ENCODE assay signal across 9 cellular contexts in genomic region chr7:65239707-65240352, GRCh38.
DNase-seq lines count a peak whose midpoint lies in the region; ATAC-seq and TF ChIP-seq lines count a peak whose summit lies in the region.
"Had no signal": no experiment of that assay in that cellular context is flagged by ENCODE, and none has a peak within 500 bp of the region (broad histone marks: within the 10 kb centered on the region; RNA-seq: fewer than 3 reads in every experiment).

No MANE protein-coding gene starts in this region.

- H3K36me3 Mint-ChIP-seq in activated CD4-positive, alpha-beta memory T cell treated with anti-CD3 and anti-CD28 coated beads, Interleukin-2, amount 10 ng/mL, durations not matched to agents 7 days and 5 days (ENCODE audit: low read depth) = no peaks in the 10 kb centered on the region
- H3K36me3 Mint-ChIP-seq: activated naive CD4-positive, alpha-beta T cell treated with anti-CD3 and anti-CD28 coated beads, Interleukin-2, amount 50 U/mL, for 24 hours had no signal

- H3K27ac ChIP-seq in 22Rv1 (peak overlapping the region; percentile 29), right atrium auricular region (peak overlapping the region in 1 of 2 donors; percentile 29)

- intact Hi-C loops in sciatic nerve (cut with DNase I) = no loop called here

- CTCF ChIA-PET in activated CD4-positive, alpha-beta memory T cell treated with anti-CD3 and anti-CD28 coated beads, Interleukin-2, amount 10 ng/mL, durations not matched to agents 7 days and 5 days (lab: Charles Lee) = no interaction called here

- H3K27me3 Mint-ChIP-seq in activated CD4-positive, alpha-beta memory T cell treated with anti-CD3 and anti-CD28 coated beads, Interleukin-2, amount 10 ng/mL, durations not matched to agents 7 days and 5 days = peaks cover 10% of the 10 kb centered on the region

- H3K4me1 Mint-ChIP-seq in activated CD4-positive, alpha-beta memory T cell treated with anti-CD3 and anti-CD28 coated beads, Interleukin-2, amount 10 ng/mL, durations not matched to agents 7 days and 5 days = peaks cover under 1% of the 10 kb centered on the region
- H3K4me1 Mint-ChIP-seq: activated naive CD4-positive, alpha-beta T cell treated with anti-CD3 and anti-CD28 coated beads, Interleukin-2, amount 50 U/mL, for 24 hours had no signal

- peaks cover 0 to 10% of the 10 kb centered on the region in 2 donors for H3K4me1 ChIP-seq in right atrium auricular region

- H3K9me3 ChIP-seq in right atrium auricular region = no peaks in the 10 kb centered on the region

- H3K4me3 ChIP-seq in H7 (ENCODE audit: insufficient read depth, low read depth, low read length) (peak overlapping the region; percentile 69), right atrium auricular region (peak overlapping the region; percentile 47 to 62)

- H3K4me3 Mint-ChIP-seq in activated CD4-positive, alpha-beta memory T cell treated with anti-CD3 and anti-CD28 coated beads, Interleukin-2, amount 10 ng/mL, durations not matched to agents 7 days and 5 days = peak overlapping the region; percentile 53
- H3K4me3 Mint-ChIP-seq: activated naive CD4-positive, alpha-beta T cell treated with anti-CD3 and anti-CD28 coated beads, Interleukin-2, amount 50 U/mL, for 24 hours had no signal

- POLR2A ChIA-PET in activated CD4-positive, alpha-beta memory T cell treated with anti-CD3 and anti-CD28 coated beads, Interleukin-2, amount 10 ng/mL, durations not matched to agents 7 days and 5 days (lab: Charles Lee) = no interaction called here

- peak; percentile 41 for TF ChIP-seq CTCF in 22Rv1 (IDR thresholded peaks at IDR 0.05)
- TF ChIP-seq CTCF in right atrium auricular region (IDR thresholded peaks at IDR 0.05) = no peak

- H3K27ac Mint-ChIP-seq in activated CD4-positive, alpha-beta memory T cell treated with anti-CD3 and anti-CD28 coated beads, Interleukin-2, amount 10 ng/mL, durations not matched to agents 7 days and 5 days = no peak overlapping the region
- H3K27ac Mint-ChIP-seq: activated naive CD4-positive, alpha-beta T cell treated with anti-CD3 and anti-CD28 coated beads, Interleukin-2, amount 50 U/mL, for 24 hours had no signal

- H3K9me3 Mint-ChIP-seq in activated CD4-positive, alpha-beta memory T cell treated with anti-CD3 and anti-CD28 coated beads, Interleukin-2, amount 10 ng/mL, durations not matched to agents 7 days and 5 days = no peaks in the 10 kb centered on the region
- H3K9me3 Mint-ChIP-seq: activated naive CD4-positive, alpha-beta T cell treated with anti-CD3 and anti-CD28 coated beads, Interleukin-2, amount 50 U/mL, for 24 hours had no signal

- H3K27me3 ChIP-seq in H7 (ENCODE audit: control insufficient read depth, insufficient read depth, low read length) (peaks cover 10% of the 10 kb centered on the region), right atrium auricular region (no peaks in the 10 kb centered on the region)

- peak; percentile 84 for DNase-seq in H7
- DNase-seq in activated CD4-positive, alpha-beta memory T cell treated with anti-CD3 and anti-CD28 coated beads, Interleukin-2, amount 10 ng/mL, durations not matched to agents 7 days and 5 days = no peak
- DNase-seq in right atrium auricular region (ENCODE audit: low spot score) = no peak
- peak; percentile 62 for DNase-seq in sciatic nerve (ENCODE audit: low spot score)
- DNase-seq in NCI-H2227 treated with DMSO at 0.1 percent for 48 hours (lab: John Stamatoyannopoulos, UW) = no peak

- ATAC-seq in sciatic nerve (peak; percentile 66), GM19467 (IDR thresholded peaks at IDR 0.05; ENCODE audit: unreplicated experiment) (no peak), HG03460 (IDR thresholded peaks at IDR 0.05; ENCODE audit: unreplicated experiment) (no peak)

- no peaks in the 10 kb centered on the region for H3K36me3 ChIP-seq in H7 (replicated peaks; ENCODE audit: control insufficient read depth, insufficient read depth, low read length)
- H3K36me3 ChIP-seq in right atrium auricular region = no peaks in the 10 kb centered on the region

Comparison
In these comparisons a context has a peak if more than half of its experiments do, and no peak if none do; other contexts are left out.
1. DNase-seq: peak in H7 (single experiment) and sciatic nerve (single experiment); none in activated CD4-positive, alpha-beta memory T cell treated with anti-CD3 and anti-CD28 coated beads, Interleukin-2, amount 10 ng/mL, durations not matched to agents 7 days and 5 days (single experiment), right atrium auricular region (single experiment) and NCI-H2227 treated with DMSO at 0.1 percent for 48 hours (single experiment).